2 cellular contexts compared by ENCODE assay signal in the genomic region with DNA sequence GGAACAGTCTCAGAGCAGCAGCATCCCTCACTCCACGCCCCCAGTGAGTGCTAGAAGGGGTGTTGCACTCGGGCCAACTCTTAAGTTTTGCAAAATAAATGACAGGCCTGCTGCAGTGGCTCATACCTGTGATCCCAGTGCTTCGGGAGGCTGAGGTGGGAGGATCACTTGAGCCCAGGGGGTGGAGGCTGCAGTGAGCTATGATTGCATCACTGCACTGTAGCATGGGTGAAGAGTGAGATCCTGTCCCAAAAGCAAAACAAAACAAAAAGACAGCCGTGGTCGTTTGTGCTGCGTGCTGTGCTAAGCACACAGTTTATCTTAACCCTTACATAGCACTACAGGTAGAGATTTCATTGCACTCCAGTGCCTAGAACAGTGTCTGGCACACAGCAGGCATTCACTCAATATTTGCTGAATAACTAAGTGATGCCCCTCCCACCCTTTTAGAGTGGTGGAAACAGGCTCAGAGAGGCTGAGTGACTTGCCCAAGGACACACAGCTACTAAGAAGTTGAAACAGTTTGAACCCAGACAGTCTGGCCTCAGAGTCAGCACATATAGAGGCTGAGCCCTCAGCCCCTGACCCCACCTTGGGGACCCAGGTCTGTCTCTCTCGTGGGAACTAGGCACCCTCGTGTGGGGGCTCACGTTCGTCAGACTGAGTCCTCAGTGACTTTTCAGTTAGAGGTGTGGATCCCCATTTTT.
TF ChIP-seq lines count a peak whose summit lies in the region.

No MANE protein-coding gene starts in this region.

TF ChIP-seq in HepG2, 621 proteins besides CTCF, POLR2A, EP300 and RAD21:
- no peak for TF ChIP-seq PAX8 (CRISPR knock-in tag; IDR thresholded peaks at IDR 0.05; ENCODE audit: borderline replicate concordance)
- TF ChIP-seq CEBPG (CRISPR knock-in tag; IDR thresholded peaks at IDR 0.05), result peak; percentile 20; the same call in 1 of the 2 replicates
- 0 out of 2 replicates have a peak, but pooled peaks have one; percentile 10 for TF ChIP-seq KDM1A (CRISPR knock-in tag; IDR thresholded peaks at IDR 0.05)
- TF ChIP-seq ZMYM3 (CRISPR knock-in tag; IDR thresholded peaks at IDR 0.05), result 0 out of 2 replicates have a peak, but pooled peaks have one; percentile 63
- TF ChIP-seq, protein P1, sequence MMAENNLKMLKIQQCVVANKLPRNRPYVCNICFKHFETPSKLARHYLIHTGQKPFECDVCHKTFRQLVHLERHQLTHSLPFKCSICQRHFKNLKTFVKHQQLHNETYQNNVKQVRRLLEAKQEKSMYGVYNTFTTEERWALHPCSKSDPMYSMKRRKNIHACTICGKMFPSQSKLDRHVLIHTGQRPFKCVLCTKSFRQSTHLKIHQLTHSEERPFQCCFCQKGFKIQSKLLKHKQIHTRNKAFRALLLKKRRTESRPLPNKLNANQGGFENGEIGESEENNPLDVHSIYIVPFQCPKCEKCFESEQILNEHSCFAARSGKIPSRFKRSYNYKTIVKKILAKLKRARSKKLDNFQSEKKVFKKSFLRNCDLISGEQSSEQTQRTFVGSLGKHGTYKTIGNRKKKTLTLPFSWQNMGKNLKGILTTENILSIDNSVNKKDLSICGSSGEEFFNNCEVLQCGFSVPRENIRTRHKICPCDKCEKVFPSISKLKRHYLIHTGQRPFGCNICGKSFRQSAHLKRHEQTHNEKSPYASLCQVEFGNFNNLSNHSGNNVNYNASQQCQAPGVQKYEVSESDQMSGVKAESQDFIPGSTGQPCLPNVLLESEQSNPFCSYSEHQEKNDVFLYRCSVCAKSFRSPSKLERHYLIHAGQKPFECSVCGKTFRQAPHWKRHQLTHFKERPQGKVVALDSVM (CRISPR knock-in tag; IDR thresholded peaks at IDR 0.05), result peak; percentile 93
- peak; percentile 97 for TF ChIP-seq ZNF768 (CRISPR knock-in tag; IDR thresholded peaks at IDR 0.05)
- no peak for TF ChIP-seq TCF12 (IDR thresholded peaks at IDR 0.05)
- no peak for TF ChIP-seq TCF12 (CRISPR knock-in tag; IDR thresholded peaks at IDR 0.05)

TF ChIP-seq in K562, 482 proteins besides CTCF, POLR2A, EP300 and RAD21:
- TF ChIP-seq, protein P2, sequence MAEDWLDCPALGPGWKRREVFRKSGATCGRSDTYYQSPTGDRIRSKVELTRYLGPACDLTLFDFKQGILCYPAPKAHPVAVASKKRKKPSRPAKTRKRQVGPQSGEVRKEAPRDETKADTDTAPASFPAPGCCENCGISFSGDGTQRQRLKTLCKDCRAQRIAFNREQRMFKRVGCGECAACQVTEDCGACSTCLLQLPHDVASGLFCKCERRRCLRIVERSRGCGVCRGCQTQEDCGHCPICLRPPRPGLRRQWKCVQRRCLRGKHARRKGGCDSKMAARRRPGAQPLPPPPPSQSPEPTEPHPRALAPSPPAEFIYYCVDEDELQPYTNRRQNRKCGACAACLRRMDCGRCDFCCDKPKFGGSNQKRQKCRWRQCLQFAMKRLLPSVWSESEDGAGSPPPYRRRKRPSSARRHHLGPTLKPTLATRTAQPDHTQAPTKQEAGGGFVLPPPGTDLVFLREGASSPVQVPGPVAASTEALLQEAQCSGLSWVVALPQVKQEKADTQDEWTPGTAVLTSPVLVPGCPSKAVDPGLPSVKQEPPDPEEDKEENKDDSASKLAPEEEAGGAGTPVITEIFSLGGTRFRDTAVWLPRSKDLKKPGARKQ (CRISPR knock-in tag; IDR thresholded peaks at IDR 0.05), result no peak
- TF ChIP-seq BCOR (IDR thresholded peaks at IDR 0.05) (peak; percentile 88), SRSF3 (IDR thresholded peaks at IDR 0.05; ENCODE audit: insufficient read depth, low read length) (no peak), HMGN3 (IDR thresholded peaks at IDR 0.05; ENCODE audit: borderline replicate concordance, extremely low read depth, insufficient read length, low read depth, low read length) (no peak), PML (IDR thresholded peaks at IDR 0.05; ENCODE audit: low read length) (no peak), FOXK2 (conservative IDR thresholded peaks at IDR 0.05 in 1 of 2, IDR thresholded peaks at IDR 0.05 in 1 of 2; ENCODE audit: low read depth in 2 of 2) (no peak), SMARCA5 (IDR thresholded peaks at IDR 0.05) (peak; percentile 74), ZNF584 (CRISPR knock-in tag; IDR thresholded peaks at IDR 0.05; ENCODE audit: low read depth) (no peak), ZNF232 (CRISPR knock-in tag; IDR thresholded peaks at IDR 0.05) (no peak), KDM2B (CRISPR knock-in tag; IDR thresholded peaks at IDR 0.05) (no peak), TBP (optimal IDR thresholded peaks at IDR 0.05; ENCODE audit: low read depth, low read length) (no peak), SIN3B (IDR thresholded peaks at IDR 0.05; ENCODE audit: low read depth) (no peak), ELF1 (tag; IDR thresholded peaks at IDR 0.05) (no peak), ZFP36 (IDR thresholded peaks at IDR 0.05; ENCODE audit: low read depth, low read length, partially characterized antibody) (peak; percentile 88), HDAC2 (IDR thresholded peaks at IDR 0.05) (peak; percentile 33; the same call in 1 of the 2 replicates), CEBPB (tag; IDR thresholded peaks at IDR 0.05) (peak; percentile 88), NFE2 (IDR thresholded peaks at IDR 0.05; ENCODE audit: low read depth) (no peak), NFXL1 (CRISPR knock-in tag; IDR thresholded peaks at IDR 0.05) (no peak), RBM25 (IDR thresholded peaks at IDR 0.05; ENCODE audit: low read depth, low read length, severe bottlenecking) (peak; percentile 75), ZNF766 (CRISPR knock-in tag; conservative IDR thresholded peaks at IDR 0.05) (no peak), KDM1A (IDR thresholded peaks at IDR 0.05) (peak in 1 of 2 experiments; percentile 59; a peak in 1 of 4 replicates), NFYB (IDR thresholded peaks at IDR 0.05; ENCODE audit: extremely low read depth, insufficient read length) (no peak), RCOR1 (IDR thresholded peaks at IDR 0.05; ENCODE audit: borderline replicate concordance in 1 of 2, low read depth in 2 of 2, low read length in 2 of 2) (peak in 1 of 2 experiments; percentile 56; a peak in 2 of 4 replicates), CHCHD3 (CRISPR knock-in tag; IDR thresholded peaks at IDR 0.05) (no peak), MAFF (IDR thresholded peaks at IDR 0.05; ENCODE audit: low read length) (no peak), SMAD2 (IDR thresholded peaks at IDR 0.05; ENCODE audit: low read depth, low read length) (no peak), THRAP3 (IDR thresholded peaks at IDR 0.05; ENCODE audit: borderline replicate concordance) (no peak), CEBPG (CRISPR knock-in tag; IDR thresholded peaks at IDR 0.05) (peak; percentile 85), CEBPG (tag; conservative IDR thresholded peaks at IDR 0.05 in 1 of 2, IDR thresholded peaks at IDR 0.05 in 1 of 2) (peak; percentile 50 to 83), ZNF318 (IDR thresholded peaks at IDR 0.05; ENCODE audit: borderline replicate concordance in 1 of 2, low read depth in 1 of 2) (no peak), U2AF2 (optimal IDR thresholded peaks at IDR 0.05; ENCODE audit: low read depth, low read length) (no peak), CHD4 (IDR thresholded peaks at IDR 0.05; ENCODE audit: insufficient read depth, insufficient replicate concordance, low read depth, low read length, poor library complexity, severe bottlenecking) (peak; percentile 44)
- TF ChIP-seq, protein P3, sequence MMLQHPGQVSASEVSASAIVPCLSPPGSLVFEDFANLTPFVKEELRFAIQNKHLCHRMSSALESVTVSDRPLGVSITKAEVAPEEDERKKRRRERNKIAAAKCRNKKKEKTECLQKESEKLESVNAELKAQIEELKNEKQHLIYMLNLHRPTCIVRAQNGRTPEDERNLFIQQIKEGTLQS (IDR thresholded peaks at IDR 0.05), result peak; percentile 83
- TF ChIP-seq, protein P3 (CRISPR knock-in tag; conservative IDR thresholded peaks at IDR 0.05), result no peak
- TF ChIP-seq, protein P4, sequence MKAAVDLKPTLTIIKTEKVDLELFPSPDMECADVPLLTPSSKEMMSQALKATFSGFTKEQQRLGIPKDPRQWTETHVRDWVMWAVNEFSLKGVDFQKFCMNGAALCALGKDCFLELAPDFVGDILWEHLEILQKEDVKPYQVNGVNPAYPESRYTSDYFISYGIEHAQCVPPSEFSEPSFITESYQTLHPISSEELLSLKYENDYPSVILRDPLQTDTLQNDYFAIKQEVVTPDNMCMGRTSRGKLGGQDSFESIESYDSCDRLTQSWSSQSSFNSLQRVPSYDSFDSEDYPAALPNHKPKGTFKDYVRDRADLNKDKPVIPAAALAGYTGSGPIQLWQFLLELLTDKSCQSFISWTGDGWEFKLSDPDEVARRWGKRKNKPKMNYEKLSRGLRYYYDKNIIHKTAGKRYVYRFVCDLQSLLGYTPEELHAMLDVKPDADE (conservative IDR thresholded peaks at IDR 0.05; ENCODE audit: control insufficient read depth, low read depth, low read length), result no peak
TF ChIP-seq in K562: peak in this region for 11.
